24 cellular contexts compared by ENCODE assay signal in genomic region chr7:51022821-51023220, GRCh38.
"Had no signal": no experiment of that assay in that cellular context is flagged by ENCODE, and none has a peak within 500 bp of the region (broad histone marks: within the 10 kb centered on the region; RNA-seq: fewer than 3 reads in every experiment).

No MANE protein-coding gene starts in this region.

- H3K27ac Mint-ChIP-seq: immature natural killer cell; memory B cell; nephron; progenitor cell of endocrine pancreas; stimulated activated effector memory CD8-positive, alpha-beta T cell treated with anti-CD3 and anti-CD28 coated beads, Interleukin-12 subunit alpha, Interleukin-12 subunit beta, amount 100 ng/mL, for 72 hours; stimulated activated naive CD8-positive, alpha-beta T cell treated with anti-CD3 and anti-CD28 coated beads, Interleukin-15, Interleukin-2, amounts not matched to agents 100 ng/mL and 50 ng/mL, for 24 hours had no signal

- H3K27me3 ChIP-seq: left lung, right atrium auricular region, right lobe of liver, suprapubic skin, tibial artery, upper lobe of left lung, vagina had no signal

- H3K4me3 Mint-ChIP-seq: immature natural killer cell; memory B cell; naive thymus-derived CD8-positive, alpha-beta T cell; nephron; neural crest cell; stimulated activated effector memory CD8-positive, alpha-beta T cell treated with anti-CD3 and anti-CD28 coated beads, Interleukin-12 subunit alpha, Interleukin-12 subunit beta, amount 100 ng/mL, for 72 hours; stimulated activated naive CD8-positive, alpha-beta T cell treated with anti-CD3 and anti-CD28 coated beads, Interleukin-15, Interleukin-2, amounts not matched to agents 100 ng/mL and 50 ng/mL, for 24 hours had no signal

- H3K4me1 Mint-ChIP-seq: memory B cell; stimulated activated effector memory CD8-positive, alpha-beta T cell treated with anti-CD3 and anti-CD28 coated beads, Interleukin-12 subunit alpha, Interleukin-12 subunit beta, amount 100 ng/mL, for 72 hours had no signal

- H3K4me1 ChIP-seq: left lung, lower lobe of right lung, right atrium auricular region, right lobe of liver, suprapubic skin, tibial artery, upper lobe of left lung, vagina had no signal

- DNase-seq: hippocampal formation; immature natural killer cell; left lung; lower lobe of right lung; naive thymus-derived CD8-positive, alpha-beta T cell; nucleus accumbens; stimulated activated CD4-positive, alpha-beta T cell treated with anti-CD3 and anti-CD28 coated beads, Interleukin-12 subunit alpha, Interleukin-12 subunit beta, amount 100 ng/mL, for 4 hours; stimulated activated CD4-positive, alpha-beta T cell treated with anti-CD3 and anti-CD28 coated beads, Interleukin-15, amount 100 ng/mL, for 24 hours; stimulated activated CD4-positive, alpha-beta T cell treated with anti-CD3 and anti-CD28 coated beads, Interleukin-2, amount 100 ng/mL, for 24 hours; stimulated activated CD4-positive, alpha-beta T cell treated with anti-CD3 and anti-CD28 coated beads, Interleukin-4, amount 100 ng/mL, for 1 hour; stimulated activated naive CD4-positive, alpha-beta T cell; tibial artery had no signal

- H3K9me3 Mint-ChIP-seq: naive thymus-derived CD8-positive, alpha-beta T cell; nephron; stimulated activated naive CD8-positive, alpha-beta T cell treated with anti-CD3 and anti-CD28 coated beads, Interleukin-15, Interleukin-2, amounts not matched to agents 100 ng/mL and 50 ng/mL, for 24 hours had no signal

- H3K27ac ChIP-seq: left lung, lower lobe of right lung, right atrium auricular region, right lobe of liver, suprapubic skin, thoracic aorta, tibial artery, upper lobe of left lung, vagina had no signal

- H3K27me3 Mint-ChIP-seq: memory B cell; naive thymus-derived CD8-positive, alpha-beta T cell; progenitor cell of endocrine pancreas; stimulated activated naive CD8-positive, alpha-beta T cell treated with anti-CD3 and anti-CD28 coated beads, Interleukin-15, Interleukin-2, amounts not matched to agents 100 ng/mL and 50 ng/mL, for 24 hours had no signal

- H3K4me3 ChIP-seq: left lung, lower lobe of right lung, right atrium auricular region, right lobe of liver, suprapubic skin, thoracic aorta, tibial artery, upper lobe of left lung, vagina had no signal

- H3K36me3 Mint-ChIP-seq: immature natural killer cell; memory B cell; naive thymus-derived CD8-positive, alpha-beta T cell had no signal

- ATAC-seq: left lung; lower lobe of right lung; naive thymus-derived CD8-positive, alpha-beta T cell; right lobe of liver; stimulated activated effector memory CD8-positive, alpha-beta T cell treated with anti-CD3 and anti-CD28 coated beads, Interleukin-12 subunit alpha, Interleukin-12 subunit beta, amount 100 ng/mL, for 72 hours had no signal

- H3K9me3 ChIP-seq: left lung, lower lobe of right lung, right atrium auricular region, right lobe of liver, suprapubic skin, thoracic aorta, tibial artery, upper lobe of left lung, vagina had no signal

- H3K36me3 ChIP-seq: right atrium auricular region, suprapubic skin, thoracic aorta, tibial artery, vagina had no signal
